In genomic region chr11:6206456-6207180, GRCh38 we compare ENCODE assay signal across 17 cellular contexts. TPM values are rescaled to one million over a fixed set of nuclear protein-coding genes. Genes with fewer than 3 reads are reported as not detected.
DNase-seq lines count a peak whose midpoint lies in the region; ATAC-seq and TF ChIP-seq lines count a peak whose summit lies in the region.
"Had no signal": no experiment of that assay in that cellular context is flagged by ENCODE, and none has a peak within 500 bp of the region (broad histone marks: within the 10 kb centered on the region; RNA-seq: fewer than 3 reads in every experiment).

No MANE protein-coding gene starts in this region.

- H3K4me3 ChIP-seq in HFF-Myc (replicated peaks; ENCODE audit: low read depth, low read length), result no peak overlapping the region
- no peak overlapping the region for H3K4me3 ChIP-seq in coronary artery
- H3K4me3 ChIP-seq: GM23338, K562 had no signal

- peak; percentile 7 for DNase-seq in HFF-Myc (ENCODE audit: extremely low read depth, low read depth)
- DNase-seq in cerebellar cortex (ENCODE audit: low spot score), result peak; percentile 71
- DNase-seq in myocyte (ENCODE audit: low read depth), result peak; percentile 53
- DNase-seq in activated T-cell treated with anti-CD3 and anti-CD28 coated beads, Interleukin-2, amount 50 U/mL, for 1 hour, result no peak
- DNase-seq in KG1 (lab: John Stamatoyannopoulos, UW), result no peak
- no peak for DNase-seq in coronary artery (ENCODE audit: low spot score)
- DNase-seq: COR-L47, DMS 273 treated with DMSO at 0.1 percent for 48 hours, NCI-H1105 treated with DMSO at 0.1 percent for 48 hours, NCI-H1694 had no signal

- TF ChIP-seq CTCF in HFF-Myc (IDR thresholded peaks at IDR 0.05; ENCODE audit: low read depth, low read length, missing control alignments) (no peak), coronary artery (IDR thresholded peaks at IDR 0.05) (no peak)

- no peak overlapping the region for H3K27ac ChIP-seq in coronary artery

- no peak for ATAC-seq in HG02970 (IDR thresholded peaks at IDR 0.05; ENCODE audit: low FRiP score, unreplicated experiment)
- ATAC-seq: GM23338, HCT116, K562, Right ventricle myocardium inferior had no signal

RNA-seq across cellular contexts. Expression of gene C11orf42, which starts 1.3 kb away (rescaled TPM):
- not detected in 2 replicates for total RNA-seq in myocyte
- polyA plus RNA-seq in myocyte (2012), result 0.19 TPM
- total RNA-seq: Daoy, GM23338, K562, NCI-H460, Right ventricle myocardium inferior had no signal
- polyA plus RNA-seq: GM23338, K562 had no signal

RNA-seq across cellular contexts. Expression of gene OR52W1, which starts 7.6 kb away (rescaled TPM):
- not detected in 2 replicates for total RNA-seq in myocyte
- polyA plus RNA-seq in myocyte (2012), result not detected
- total RNA-seq: Daoy, GM23338, K562, NCI-H460, Right ventricle myocardium inferior had no signal
- polyA plus RNA-seq: GM23338, K562 had no signal

RNA-seq across cellular contexts. Expression of gene FHIP1B, which starts 27.8 kb away (rescaled TPM):
- total RNA-seq in myocyte, result 26.4 and 36.6 TPM in 2 replicates
- polyA plus RNA-seq in myocyte (2012), result 16.9 TPM

RNA-seq across cellular contexts. Expression of gene CNGA4, which starts 32.3 kb away (rescaled TPM):
- total RNA-seq in myocyte, result 0.10 TPM in 1 of 2 replicates, not detected in the other
- 0.11 TPM for polyA plus RNA-seq in myocyte (2012)
- total RNA-seq: Daoy, GM23338, NCI-H460, Right ventricle myocardium inferior had no signal

RNA-seq across cellular contexts. Expression of gene OR52B2, which starts 36.5 kb away (rescaled TPM):
- not detected in 2 replicates for total RNA-seq in myocyte
- not detected for polyA plus RNA-seq in myocyte (2012)
- total RNA-seq: Daoy, GM23338, K562, NCI-H460, Right ventricle myocardium inferior had no signal
- polyA plus RNA-seq: GM23338, K562 had no signal

Comparison
In these comparisons a context has a peak if more than half of its experiments do, and no peak if none do; other contexts are left out.
1. DNase-seq: peak in HFF-Myc (single experiment), cerebellar cortex (single experiment) and myocyte (single experiment); none in activated T-cell treated with anti-CD3 and anti-CD28 coated beads, Interleukin-2, amount 50 U/mL, for 1 hour (single experiment), KG1 (single experiment) and coronary artery (single experiment).